Comparison of ENCODE assay signal across 8 cellular contexts in genomic region chr19:45097776-45098520, GRCh38. TPM values are rescaled to one million over a fixed set of nuclear protein-coding genes. Genes with fewer than 3 reads are reported as not detected.
DNase-seq lines count a peak whose midpoint lies in the region; ATAC-seq and TF ChIP-seq lines count a peak whose summit lies in the region.

No MANE protein-coding gene starts in this region.

- H2AK5ac ChIP-seq in H9 (ENCODE audit: insufficient read length, low read length), result no peak overlapping the region

- no CpG with 5 or more reads among the region's 16 CpGs for WGBS in H9 (ENCODE audit: extremely low coverage, insufficient read length, low lambda C conversion rate)

- H3K4me3 Mint-ChIP-seq in effector memory CD8-positive, alpha-beta T cell, result no peak overlapping the region
- peak overlapping the region in 1 of 2 experiments; percentile 27; a peak in 2 of 5 replicates for H3K4me3 Mint-ChIP-seq in H9

- H3K27me3 ChIP-seq in H9 (ENCODE audit: insufficient read depth, low read length), result no peaks in the 10 kb centered on the region

- DNase-seq in COLO829 (ENCODE audit: low spot score) (peak; percentile 98), NCI-H69 (lab: John Stamatoyannopoulos, UW) (peak; percentile 67), mucosa of descending colon (no peak), H9 (no peak), germinal center (ENCODE audit: low spot score) (no peak)
- DNase-seq in effector memory CD8-positive, alpha-beta T cell, result no peak

- H3K4me1 ChIP-seq in mucosa of descending colon (ENCODE audit: low read depth), result peaks cover 28% of the 10 kb centered on the region
- no peaks in the 10 kb centered on the region; the same call in 1 of the 2 replicates for H3K4me1 ChIP-seq in H9 (ENCODE audit: insufficient read depth, low read length)

- H3K9me3 ChIP-seq in mucosa of descending colon (no peaks in the 10 kb centered on the region), H9 (ENCODE audit: control insufficient read depth, low read depth, low read length) (no peaks in the 10 kb centered on the region)

- TF ChIP-seq CTCF in mucosa of descending colon (IDR thresholded peaks at IDR 0.05) (no peak), H9 (conservative IDR thresholded peaks at IDR 0.05) (no peak)

- H3K14ac ChIP-seq in H9 (ENCODE audit: insufficient read depth, low read length), result no peak overlapping the region; the same call in 1 of the 2 replicates

- no peak overlapping the region for H3K27ac ChIP-seq in H9 (ENCODE audit: insufficient read length, low read depth, low read length)

- H3K9ac ChIP-seq in H9 (ENCODE audit: extremely low read depth, insufficient read length, low read length), result no peak overlapping the region

- no peak overlapping the region for H3K4me2 ChIP-seq in H9 (ENCODE audit: insufficient read depth, insufficient read length, low read length)

- H3K79me2 ChIP-seq in H9 (ENCODE audit: insufficient read depth, low read length), result peaks cover 64% of the 10 kb centered on the region

- H2BK5ac ChIP-seq in H9 (ENCODE audit: insufficient read length, low read length), result no peak overlapping the region

- peak overlapping the region; percentile 59 to 87 for H3K27ac Mint-ChIP-seq in effector memory CD8-positive, alpha-beta T cell
- H3K27ac Mint-ChIP-seq in H9, result peak overlapping the region in 1 of 3 experiments; percentile 93; a peak in 4 of 7 replicates

- no peak overlapping the region for H4K91ac ChIP-seq in H9 (ENCODE audit: insufficient read length, low read depth, low read length)

- H4K20me1 ChIP-seq in H9 (ENCODE audit: control insufficient read depth, insufficient read depth, insufficient read length), result no peaks in the 10 kb centered on the region

- H3K4me3 ChIP-seq in mucosa of descending colon, result no peak overlapping the region

- no peak overlapping the region for H4K5ac ChIP-seq in H9 (ENCODE audit: insufficient read length, low read depth, low read length)

- H3K27me3 Mint-ChIP-seq in effector memory CD8-positive, alpha-beta T cell, result no peaks in the 10 kb centered on the region
- no peaks in the 10 kb centered on the region for H3K27me3 Mint-ChIP-seq in H9 (ENCODE audit: low read depth)

- H3K23me2 ChIP-seq in H9 (ENCODE audit: insufficient read length, low read depth, low read length, poor library complexity, severe bottlenecking), result peaks cover 5% of the 10 kb centered on the region

- intact Hi-C loops in mucosa of descending colon (cut with DNase I, micrococcal nuclease), result no loop called here

- H3K4ac ChIP-seq in H9 (ENCODE audit: low read depth, low read length), result no peak overlapping the region

- H3K18ac ChIP-seq in H9 (ENCODE audit: insufficient read length, low read depth, low read length), result no peak overlapping the region

- peaks cover 10% of the 10 kb centered on the region for H3K36me3 Mint-ChIP-seq in effector memory CD8-positive, alpha-beta T cell (ENCODE audit: insufficient read depth)
- H3K36me3 Mint-ChIP-seq in H9 (ENCODE audit: insufficient read depth in 1 of 3, low read depth in 3 of 3), result peaks cover 5 to 22% (median 10%) of the 10 kb centered on the region in 3 experiments; a peak in 6 of 7 replicates

- no peak overlapping the region for H3K56ac ChIP-seq in H9 (ENCODE audit: insufficient read length, low read depth, low read length)

- no peak overlapping the region for H2BK120ac ChIP-seq in H9 (ENCODE audit: low read depth, low read length, poor library complexity, severe bottlenecking)

- H3K9me3 Mint-ChIP-seq in effector memory CD8-positive, alpha-beta T cell, result no peaks in the 10 kb centered on the region
- no peaks in the 10 kb centered on the region; a peak in 1 of 5 replicates for H3K9me3 Mint-ChIP-seq in H9

- no peak for ATAC-seq in effector memory CD8-positive, alpha-beta T cell (replicated peaks)
- ATAC-seq in mucosa of descending colon (peak; percentile 38), HG02884 (IDR thresholded peaks at IDR 0.05; ENCODE audit: unreplicated experiment) (no peak), HG03378 (IDR thresholded peaks at IDR 0.05; ENCODE audit: unreplicated experiment) (no peak)

- no peak overlapping the region for H2BK15ac ChIP-seq in H9 (ENCODE audit: low read depth, low read length)

- H2BK12ac ChIP-seq in H9 (ENCODE audit: insufficient read length, low read depth, low read length), result no peak overlapping the region

- H3K4me1 Mint-ChIP-seq in effector memory CD8-positive, alpha-beta T cell (ENCODE audit: low read depth in 2 of 2), result peaks cover 67 to 70% of the 10 kb centered on the region in 2 donors
- H3K4me1 Mint-ChIP-seq in H9, result peaks cover 76 to 83% of the 10 kb centered on the region in 2 experiments

- no peak overlapping the region for H3K23ac ChIP-seq in H9 (ENCODE audit: insufficient read length, low read depth, low read length)

- no peak overlapping the region for H4K8ac ChIP-seq in H9 (replicated peaks; ENCODE audit: insufficient read length, low read depth, low read length)

- H3K36me3 ChIP-seq in mucosa of descending colon (ENCODE audit: low read depth), result no peaks in the 10 kb centered on the region

- H3T11ph ChIP-seq in H9 (ENCODE audit: low read length), result no peak overlapping the region

- H2AFZ ChIP-seq in H9 (ENCODE audit: low read length), result no peak overlapping the region

- H3K79me1 ChIP-seq in H9 (ENCODE audit: insufficient read depth, low read depth, low read length, poor library complexity, severe bottlenecking), result no peaks in the 10 kb centered on the region

- no peak overlapping the region for H2BK20ac ChIP-seq in H9 (ENCODE audit: low read depth, low read length, poor library complexity, severe bottlenecking)

RNA-seq across cellular contexts. Expression of gene PPP1R37, which starts 5.0 kb away (rescaled TPM):
- total RNA-seq in mucosa of descending colon (10 to 100 TPM; 27.2 to 33.6 (median 31.7) TPM), H9 (2021) (29.9 and 33.6 TPM in 2 replicates)

RNA-seq across cellular contexts. Expression of gene GEMIN7, which starts 18.9 kb away (rescaled TPM):
- total RNA-seq in mucosa of descending colon, result 10 to 100 TPM; 14.4 to 22.6 (median 21.8) TPM
- 46.0 and 47.2 TPM in 2 replicates for total RNA-seq in H9 (2021)

RNA-seq across cellular contexts. Expression of gene ZNF296, which starts 21.7 kb away (rescaled TPM):
- 1 to 10 TPM; 2.8 to 5.0 (median 4.9) TPM for total RNA-seq in mucosa of descending colon
- total RNA-seq in H9 (2021), result 14.3 and 14.8 TPM in 2 replicates

RNA-seq across cellular contexts. Expression of gene CLASRP, which starts 59.1 kb away (rescaled TPM):
- total RNA-seq in mucosa of descending colon (100 to 1,000 TPM in 1 of 3 donors, 10 to 100 TPM in 2; 79.4 to 113 (median 93.2) TPM), H9 (2021) (87.0 and 87.1 TPM in 2 replicates)

Comparison
In these comparisons a context has a peak if more than half of its experiments do, and no peak if none do; other contexts are left out.
1. DNase-seq: peak in COLO829 (single experiment) and NCI-H69 (single experiment); none in effector memory CD8-positive, alpha-beta T cell (0 of 3), mucosa of descending colon (0 of 3), H9 (single experiment) and germinal center (single experiment).